16 cellular contexts compared by ENCODE assay signal in the genomic region with DNA sequence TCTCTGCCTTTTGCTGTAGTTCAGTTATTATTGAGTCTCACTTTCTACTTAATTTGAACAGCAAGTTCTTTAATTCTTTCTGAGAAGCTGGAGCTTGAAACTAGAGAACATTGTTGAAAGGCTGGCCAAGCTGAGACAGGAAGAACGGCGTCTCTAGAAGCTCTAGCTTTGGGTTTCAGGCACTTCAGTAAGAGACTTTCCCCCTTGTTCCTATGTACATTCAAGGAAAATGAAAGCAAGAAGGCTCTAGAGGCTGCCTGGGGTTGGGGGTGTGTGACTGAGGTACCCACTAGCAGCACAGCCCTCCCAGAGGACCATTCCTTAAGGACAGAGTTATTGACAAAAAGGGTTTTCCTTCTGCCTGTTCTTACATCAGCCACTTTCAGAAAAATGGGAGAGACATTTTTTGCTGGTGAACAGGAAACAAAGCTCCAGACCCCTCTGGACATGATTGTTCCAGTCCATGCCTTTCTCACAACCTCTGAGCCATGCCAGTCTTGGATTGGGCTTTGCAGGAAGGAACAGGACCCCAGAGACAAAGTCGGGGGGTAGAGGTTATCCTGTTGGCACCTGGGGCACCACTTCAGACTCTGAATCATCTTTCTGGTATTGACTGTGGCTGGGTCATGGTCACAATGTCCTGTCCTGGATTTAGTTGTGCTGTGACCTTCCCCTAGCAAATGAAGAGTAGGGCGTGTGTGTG.
"Had no signal": no experiment of that assay in that cellular context is flagged by ENCODE, and none has a peak within 500 bp of the region (broad histone marks: within the 10 kb centered on the region; RNA-seq: fewer than 3 reads in every experiment).

No MANE protein-coding gene starts in this region.

- ATAC-seq: body of pancreas; effector memory CD8-positive, alpha-beta T cell; left cardiac atrium; psoas muscle had no signal

- H3K36me3 Mint-ChIP-seq: activated naive CD4-positive, alpha-beta T cell treated with anti-CD3 and anti-CD28 coated beads, Interleukin-2, amount 10 ng/mL, durations not matched to agents 7 days and 5 days had no signal

- DNase-seq: activated CD4-positive, alpha-beta T cell treated with anti-CD3 and anti-CD28 coated beads, Interleukin-2, amount 10 ng/mL, durations not matched to agents 24 days and 14 days; activated CD8-positive, alpha-beta memory T cell treated with anti-CD3 and anti-CD28 coated beads for 24 hours; activated naive CD4-positive, alpha-beta T cell treated with anti-CD3 and anti-CD28 coated beads, Interleukin-2, amount 10 ng/mL, durations not matched to agents 7 days and 5 days; body of pancreas; effector memory CD8-positive, alpha-beta T cell; left cardiac atrium; occipital lobe; psoas muscle; stimulated activated CD4-positive, alpha-beta T cell treated with anti-CD3 and anti-CD28 coated beads, Interleukin-2, amount 100 ng/mL, for 48 hours; stomach had no signal

- H3K9me3 ChIP-seq: body of pancreas, psoas muscle, vagina had no signal

- H3K4me3 ChIP-seq: body of pancreas, psoas muscle, stomach, vagina had no signal

- H3K4me1 Mint-ChIP-seq: activated naive CD4-positive, alpha-beta T cell treated with anti-CD3 and anti-CD28 coated beads, Interleukin-2, amount 10 ng/mL, durations not matched to agents 7 days and 5 days; central memory CD8-positive, alpha-beta T cell; nephron had no signal

- H3K27ac ChIP-seq: body of pancreas, psoas muscle, stomach, vagina had no signal

- H3K9me3 Mint-ChIP-seq: activated CD4-positive, alpha-beta T cell treated with anti-CD3 and anti-CD28 coated beads, Interleukin-2, amount 10 ng/mL, durations not matched to agents 24 days and 14 days; activated naive CD4-positive, alpha-beta T cell treated with anti-CD3 and anti-CD28 coated beads, Interleukin-2, amount 10 ng/mL, durations not matched to agents 7 days and 5 days; activated T-helper 2 cell treated with anti-CD3 and anti-CD28 coated beads, Interferon-gamma antibody, Interleukin-2, Interleukin-4, amounts not matched to agents 10 μg/mL and 5 μg/mL and 100 μg/mL, durations not matched to agents 14 hours and 24 hours and 36 hours; central memory CD8-positive, alpha-beta T cell; T-helper 1 cell treated with Interleukin-12 subunit alpha and Interleukin-12 subunit beta and Interleukin-4 antibody, amounts not matched to agents 30 μg/mL and 1 μg/mL, for 36 hours had no signal

- H3K36me3 ChIP-seq: stomach, vagina had no signal

- H3K27ac Mint-ChIP-seq: activated CD4-positive, alpha-beta T cell treated with anti-CD3 and anti-CD28 coated beads, Interleukin-2, amount 10 ng/mL, durations not matched to agents 24 days and 14 days; activated naive CD4-positive, alpha-beta T cell treated with anti-CD3 and anti-CD28 coated beads, Interleukin-2, amount 10 ng/mL, durations not matched to agents 7 days and 5 days; activated T-helper 2 cell treated with anti-CD3 and anti-CD28 coated beads, Interferon-gamma antibody, Interleukin-2, Interleukin-4, amounts not matched to agents 10 μg/mL and 5 μg/mL and 100 μg/mL, durations not matched to agents 14 hours and 24 hours and 36 hours; effector memory CD8-positive, alpha-beta T cell; nephron; T-helper 1 cell treated with Interleukin-12 subunit alpha and Interleukin-12 subunit beta and Interleukin-4 antibody, amounts not matched to agents 30 μg/mL and 1 μg/mL, for 36 hours; WTC11 had no signal

- H3K4me1 ChIP-seq: body of pancreas, psoas muscle, vagina had no signal

- H3K27me3 ChIP-seq: body of pancreas, stomach, vagina had no signal

- H3K4me3 Mint-ChIP-seq: activated CD4-positive, alpha-beta T cell treated with anti-CD3 and anti-CD28 coated beads, Interleukin-2, amount 10 ng/mL, durations not matched to agents 24 days and 14 days; activated naive CD4-positive, alpha-beta T cell treated with anti-CD3 and anti-CD28 coated beads, Interleukin-2, amount 10 ng/mL, durations not matched to agents 7 days and 5 days; central memory CD8-positive, alpha-beta T cell; effector memory CD8-positive, alpha-beta T cell; nephron; T-helper 1 cell treated with Interleukin-12 subunit alpha and Interleukin-12 subunit beta and Interleukin-4 antibody, amounts not matched to agents 30 μg/mL and 1 μg/mL, for 36 hours; WTC11 had no signal
